21 cellular contexts compared by ENCODE assay signal in the genomic region with DNA sequence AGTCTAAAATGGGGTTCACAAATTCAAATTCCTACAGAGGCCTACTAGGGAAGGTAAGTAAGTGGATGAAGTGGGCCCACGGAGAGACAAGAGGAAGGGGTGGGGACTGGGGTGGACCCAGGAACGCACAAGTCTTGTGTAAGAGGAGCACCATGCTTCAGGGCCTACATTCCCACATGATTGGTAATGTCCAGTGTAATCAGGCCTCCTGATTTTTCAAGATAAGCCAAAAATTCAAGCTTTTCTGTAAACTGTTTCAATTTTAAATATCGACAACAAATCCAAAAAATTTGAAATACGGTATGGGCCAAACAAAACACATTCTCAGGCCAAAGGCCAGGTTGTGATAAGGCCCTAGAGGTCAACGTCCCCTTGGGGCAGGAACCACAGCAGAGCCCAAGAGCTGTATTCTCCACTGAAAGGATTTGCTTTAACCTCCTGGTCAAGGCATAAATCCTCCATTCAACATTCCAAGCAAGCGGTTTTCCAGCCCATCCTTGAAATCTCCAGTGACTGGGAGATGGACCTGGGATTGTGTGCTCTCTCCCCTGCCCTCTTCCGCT.
"Had no signal": no experiment of that assay in that cellular context is flagged by ENCODE, and none has a peak within 500 bp of the region (broad histone marks: within the 10 kb centered on the region; RNA-seq: fewer than 3 reads in every experiment).

No MANE protein-coding gene starts in this region.

- DNase-seq: cerebellar nuclear complex; cortex of kidney; effector memory CD8-positive, alpha-beta T cell; hypothalamus; immature natural killer cell; left ventricle myocardium inferior; lower lobe of right lung; natural killer cell; pancreas; stimulated activated CD4-positive, alpha-beta T cell treated with anti-CD3 and anti-CD28 coated beads, Interleukin-2, amount 100 ng/mL, for 24 hours; stimulated activated CD4-positive, alpha-beta T cell treated with anti-CD3 and anti-CD28 coated beads, Interleukin-4, amount 100 ng/mL, for 24 hours; stimulated activated naive CD4-positive, alpha-beta T cell treated with Interleukin-2 at 50 U/mL for 16 hours; stomach; thyroid gland had no signal

- H3K36me3 ChIP-seq: left ventricle myocardium inferior, lower lobe of right lung, neutrophil, pancreas, stomach, thyroid gland had no signal

- H3K4me3 ChIP-seq: left ventricle myocardium inferior, lower lobe of right lung, pancreas, stomach, thyroid gland had no signal

- H3K4me1 ChIP-seq: left ventricle myocardium inferior, lower lobe of right lung, pancreas, stomach, thyroid gland had no signal

- ATAC-seq: effector memory CD8-positive, alpha-beta T cell; lower lobe of right lung; natural killer cell; pancreas; sciatic nerve; stimulated activated effector memory CD8-positive, alpha-beta T cell treated with anti-CD3 and anti-CD28 coated beads, Interleukin-12 subunit alpha, Interleukin-12 subunit beta, amount 100 ng/mL, for 72 hours had no signal

- H3K27ac Mint-ChIP-seq: effector memory CD8-positive, alpha-beta T cell; immature natural killer cell; natural killer cell; stimulated activated effector memory CD8-positive, alpha-beta T cell treated with anti-CD3 and anti-CD28 coated beads, Interleukin-12 subunit alpha, Interleukin-12 subunit beta, amount 100 ng/mL, for 72 hours; type B pancreatic cell had no signal

- H3K27me3 ChIP-seq: pancreas, thyroid gland had no signal

- H3K36me3 Mint-ChIP-seq: immature natural killer cell; natural killer cell; stimulated activated effector memory CD8-positive, alpha-beta T cell treated with anti-CD3 and anti-CD28 coated beads, Interleukin-12 subunit alpha, Interleukin-12 subunit beta, amount 100 ng/mL, for 72 hours; type B pancreatic cell had no signal

- FAIRE-seq: frontal cortex, keratinocyte, pancreas had no signal

- H3K27ac ChIP-seq: left ventricle myocardium inferior, lower lobe of right lung, neutrophil, pancreas, stomach, thyroid gland had no signal

- H3K4me1 Mint-ChIP-seq: natural killer cell; stimulated activated effector memory CD8-positive, alpha-beta T cell treated with anti-CD3 and anti-CD28 coated beads, Interleukin-12 subunit alpha, Interleukin-12 subunit beta, amount 100 ng/mL, for 72 hours had no signal

- H3K9me3 ChIP-seq: left ventricle myocardium inferior, lower lobe of right lung, neutrophil, pancreas, stomach, thyroid gland had no signal

- H3K4me3 Mint-ChIP-seq: effector memory CD8-positive, alpha-beta T cell; immature natural killer cell; natural killer cell; neural crest cell; stimulated activated effector memory CD8-positive, alpha-beta T cell treated with anti-CD3 and anti-CD28 coated beads, Interleukin-12 subunit alpha, Interleukin-12 subunit beta, amount 100 ng/mL, for 72 hours; type B pancreatic cell had no signal

- H3K9me3 Mint-ChIP-seq: effector memory CD8-positive, alpha-beta T cell; immature natural killer cell; natural killer cell; neural crest cell; stimulated activated effector memory CD8-positive, alpha-beta T cell treated with anti-CD3 and anti-CD28 coated beads, Interleukin-12 subunit alpha, Interleukin-12 subunit beta, amount 100 ng/mL, for 72 hours; type B pancreatic cell had no signal
